Comparison of ENCODE assay signal across 25 cellular contexts in genomic region chr6:108623995-108624394, GRCh38.
"Had no signal": no experiment of that assay in that cellular context is flagged by ENCODE, and none has a peak within 500 bp of the region (broad histone marks: within the 10 kb centered on the region; RNA-seq: fewer than 3 reads in every experiment).

No MANE protein-coding gene starts in this region.

- H3K4me3 ChIP-seq: heart right ventricle, left lung, neural progenitor cell, testis had no signal

- H3K9ac ChIP-seq: neural progenitor cell had no signal

- H3K36me3 ChIP-seq: heart right ventricle, left lung, neural progenitor cell had no signal

- H3K4me3 Mint-ChIP-seq: activated CD8-positive, alpha-beta T cell treated with anti-CD3 and anti-CD28 coated beads for 36 hours; activated T-cell treated with anti-CD3 and anti-CD28 coated beads, Interleukin-2, amount 50 U/mL, for 4 hours; activated T-helper 17 cell treated with anti-CD3 and anti-CD28 coated beads, Interleukin-2, amount 50 U/mL, for 72 hours; endodermal cell; naive thymus-derived CD4-positive, alpha-beta T cell; neural progenitor cell; T-helper 1 cell treated with Interleukin-12 subunit alpha and Interleukin-12 subunit beta and Interleukin-4 antibody, amounts not matched to agents 30 μg/mL and 1 μg/mL, for 36 hours had no signal

- H3K9me3 Mint-ChIP-seq: activated CD8-positive, alpha-beta T cell treated with anti-CD3 and anti-CD28 coated beads for 36 hours; activated T-cell treated with anti-CD3 and anti-CD28 coated beads, Interleukin-2, amount 50 U/mL, for 4 hours; activated T-helper 17 cell treated with anti-CD3 and anti-CD28 coated beads, Interleukin-2, amount 50 U/mL, for 72 hours; endodermal cell; naive thymus-derived CD4-positive, alpha-beta T cell; neural progenitor cell; T-helper 1 cell treated with Interleukin-12 subunit alpha and Interleukin-12 subunit beta and Interleukin-4 antibody, amounts not matched to agents 30 μg/mL and 1 μg/mL, for 36 hours; type B pancreatic cell had no signal

- H3K27me3 Mint-ChIP-seq: activated CD8-positive, alpha-beta T cell treated with anti-CD3 and anti-CD28 coated beads for 36 hours; activated T-helper 17 cell treated with anti-CD3 and anti-CD28 coated beads, Interleukin-2, amount 50 U/mL, for 72 hours; naive thymus-derived CD4-positive, alpha-beta T cell; type B pancreatic cell had no signal

- H3K27ac Mint-ChIP-seq: activated CD8-positive, alpha-beta T cell treated with anti-CD3 and anti-CD28 coated beads for 36 hours; activated T-helper 17 cell treated with anti-CD3 and anti-CD28 coated beads, Interleukin-2, amount 50 U/mL, for 72 hours; endodermal cell; neural progenitor cell; T-helper 1 cell treated with Interleukin-12 subunit alpha and Interleukin-12 subunit beta and Interleukin-4 antibody, amounts not matched to agents 30 μg/mL and 1 μg/mL, for 36 hours had no signal

- H3K4me2 ChIP-seq: neural progenitor cell had no signal

- H2AFZ ChIP-seq: neural progenitor cell had no signal

- H3K27me3 ChIP-seq: foreskin keratinocyte, heart right ventricle, left lung, neural progenitor cell, testis had no signal

- H3K27ac ChIP-seq: foreskin keratinocyte, neural progenitor cell, testis had no signal

- H3K9me3 ChIP-seq: heart right ventricle, left lung, testis had no signal

- DNase-seq: activated CD4-positive, alpha-beta T cell treated with anti-CD3 and anti-CD28 coated beads, Interleukin-2, amount 50 U/mL, for 1 hour; activated CD4-positive, CD25-positive, alpha-beta regulatory T cell treated with anti-CD3 and anti-CD28 coated beads, Interleukin-2, amount 50 U/mL, for 72 hours; activated CD8-positive, alpha-beta T cell treated with anti-CD3 and anti-CD28 coated beads for 36 hours; activated gamma-delta T cell treated with Interleukin-2 at 50 U/mL for 16 hours; activated naive CD4-positive, alpha-beta T cell treated with anti-CD3 and anti-CD28 coated beads, Interleukin-2, amount 50 U/mL, for 16 hours; activated T-cell treated with anti-CD3 and anti-CD28 coated beads, Interleukin-2, amount 50 U/mL, for 4 hours; amygdala; central memory CD4-positive, alpha-beta T cell; endodermal cell; foreskin keratinocyte; heart right ventricle; kidney glomerular epithelial cell; left lung; midbrain; naive thymus-derived CD4-positive, alpha-beta T cell; right cardiac atrium; stimulated activated CD4-positive, alpha-beta T cell treated with anti-CD3 and anti-CD28 coated beads, Interleukin-2, amount 100 ng/mL, for 48 hours; stimulated activated naive CD4-positive, alpha-beta T cell treated with Interleukin-2 at 50 U/mL for 16 hours; SW 1271; T-helper 9 cell; testis had no signal
